12 cellular contexts compared by ENCODE assay signal in the genomic region with DNA sequence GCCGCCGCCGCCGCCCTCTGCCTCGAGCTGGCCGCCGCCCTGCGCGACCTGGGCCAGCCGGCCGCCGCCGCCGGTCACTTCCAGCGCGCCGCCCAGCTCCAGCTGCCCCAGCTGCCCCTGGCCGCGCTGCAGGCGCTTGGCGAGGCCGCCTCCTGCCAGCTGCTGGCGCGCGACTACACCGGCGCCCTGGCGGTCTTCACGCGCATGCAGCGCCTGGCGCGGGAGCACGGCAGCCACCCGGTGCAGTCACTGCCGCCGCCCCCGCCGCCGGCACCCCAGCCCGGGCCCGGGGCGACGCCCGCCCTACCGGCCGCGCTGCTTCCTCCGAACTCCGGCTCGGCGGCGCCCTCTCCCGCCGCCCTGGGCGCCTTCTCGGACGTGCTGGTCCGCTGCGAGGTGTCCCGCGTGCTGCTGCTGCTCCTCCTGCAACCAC. TPM values are rescaled to one million over a fixed set of nuclear protein-coding genes. Genes with fewer than 3 reads are reported as not detected.
DNase-seq lines count a peak whose midpoint lies in the region; ATAC-seq, FAIRE-seq and TF ChIP-seq lines count a peak whose summit lies in the region.
"Not testable (repeated sequence)": the region's sequence is repeated elsewhere in the genome, so short reads cannot be mapped to it uniquely, and the experiment has no call there.
"Had no signal": no experiment of that assay in that cellular context is flagged by ENCODE, and none has a peak within 500 bp of the region (broad histone marks: within the 10 kb centered on the region; RNA-seq: fewer than 3 reads in every experiment).

No MANE protein-coding gene starts in this region.

- not testable (repeated sequence) for H2BK20ac ChIP-seq in IMR-90 (ENCODE audit: low read depth, low read length)

- not testable (repeated sequence) for H3K27ac ChIP-seq in IMR-90 (ENCODE audit: insufficient read depth, low read length); GM12878 (ENCODE audit: control insufficient read depth, insufficient read depth)

- H3K27me3 Mint-ChIP-seq in memory B cell = not testable (repeated sequence)

- H2AK5ac ChIP-seq in IMR-90 (ENCODE audit: low read depth, low read length) = not testable (repeated sequence)

- H3K4me2 ChIP-seq in IMR-90 (ENCODE audit: low read depth, low read length); GM12878 (ENCODE audit: control insufficient read depth, insufficient read depth): not testable (repeated sequence)

- not testable (repeated sequence) for H3K9me1 ChIP-seq in IMR-90 (ENCODE audit: insufficient read depth, low read length)

- peak; percentile 60 for ATAC-seq in GM18909 (IDR thresholded peaks at IDR 0.05; ENCODE audit: poor library complexity, unreplicated experiment)
- peak; percentile 65 for ATAC-seq in GM21423 (IDR thresholded peaks at IDR 0.05; ENCODE audit: unreplicated experiment)
- ATAC-seq in HG02759 (IDR thresholded peaks at IDR 0.05; ENCODE audit: unreplicated experiment) = peak; percentile 58
- peak; percentile 51 for ATAC-seq in HG03108 (IDR thresholded peaks at IDR 0.05; ENCODE audit: unreplicated experiment)
- peak; percentile 66 for ATAC-seq in IMR-90 (ENCODE audit: low read depth)
- ATAC-seq in GM12878 = peak; percentile 62
- peak; percentile 67 for ATAC-seq in memory B cell (ENCODE audit: low read depth)

- dilution Hi-C loops in IMR-90 (cut with HindIII; ENCODE audit: low sequenced_read_pairs, unreplicated experiment) = not testable (repeated sequence)

- H3K27ac Mint-ChIP-seq in memory B cell = not testable (repeated sequence)

- H3K36me3 ChIP-seq in IMR-90 (ENCODE audit: control insufficient read depth, insufficient read depth, low read length); GM12878 (ENCODE audit: control insufficient read depth in 2 of 2, insufficient read depth in 2 of 2, low read length in 1 of 2): not testable (repeated sequence)

- H3K9me3 Mint-ChIP-seq in memory B cell = not testable (repeated sequence)

- not testable (repeated sequence) for FAIRE-seq in GM12878 (lab: Jason Lieb, UNC)

- RAD21 ChIA-PET in GM12878 (lab: Charles Lee; ENCODE audit: unreplicated experiment) = not testable (repeated sequence)

- not testable (repeated sequence) for H3K27me3 ChIP-seq in IMR-90 (ENCODE audit: control insufficient read depth, insufficient read depth, low read length); GM12878 (replicated peaks in 1 of 2; ENCODE audit: control insufficient read depth in 2 of 2, insufficient read depth in 2 of 2, low read length in 1 of 2)

- not testable (repeated sequence) for H3K4me1 Mint-ChIP-seq in memory B cell

- H3K56ac ChIP-seq in IMR-90 (ENCODE audit: extremely low read depth, insufficient read depth, low read length) = not testable (repeated sequence)

- CTCF ChIA-PET in IMR-90 (lab: Yijun Ruan, JAX); GM12878 (lab: Yijun Ruan, JAX): not testable (repeated sequence)

- not testable (repeated sequence) for H3K23ac ChIP-seq in IMR-90 (ENCODE audit: low read depth, low read length)

- not testable (repeated sequence) for H2BK120ac ChIP-seq in IMR-90 (ENCODE audit: low read depth, low read length)

- SMC1A ChIA-PET in GM12878 (lab: Charles Lee; ENCODE audit: uncharacterized antibody, unreplicated experiment) = not testable (repeated sequence)

- not testable (repeated sequence) for H3K79me2 ChIP-seq in GM12878 (ENCODE audit: control insufficient read depth, insufficient read depth, low read length)

- H2BK5ac ChIP-seq in IMR-90 (ENCODE audit: low read depth, low read length, poor library complexity, severe bottlenecking) = not testable (repeated sequence)

- H3K4me1 ChIP-seq in IMR-90 (ENCODE audit: control insufficient read depth, insufficient read depth, low read length); GM12878 (ENCODE audit: control insufficient read depth, insufficient read depth, low read length): not testable (repeated sequence)

- TF ChIP-seq CTCF in IMR-90 (conservative IDR thresholded peaks at IDR 0.05; ENCODE audit: low read depth, low read length); GM12878 (IDR thresholded peaks at IDR 0.05 in 2 of 3, conservative IDR thresholded peaks at IDR 0.05 in 1 of 3; ENCODE audit: control insufficient read depth in 2 of 3, extremely low read depth in 1 of 3, insufficient read depth in 1 of 3, low read depth in 3 of 3, low read length in 3 of 3): not testable (repeated sequence)

- H2AK9ac ChIP-seq in IMR-90 (replicated peaks; ENCODE audit: low read depth, low read length, poor library complexity) = not testable (repeated sequence)

- no CpG with 5 or more reads among the region's 62 CpGs for WGBS in IMR-90 (ENCODE audit: extremely low coverage in 2 of 2, insufficient read length in 1 of 2), 2 experiments
- WGBS in GM12878 (ENCODE audit: insufficient coverage, insufficient replicate concordance, low lambda C conversion rate, missing lambda C conversion rate) = no CpG with 5 or more reads among the region's 62 CpGs

- not testable (repeated sequence) for H3K36me3 Mint-ChIP-seq in memory B cell

- not testable (repeated sequence) for TF ChIP-seq POLR2A in IMR-90 (IDR thresholded peaks at IDR 0.05; ENCODE audit: low read depth, low read length); GM12878 (IDR thresholded peaks at IDR 0.05; ENCODE audit: low read depth, low read length)

- not testable (repeated sequence) for H3K4me3 Mint-ChIP-seq in memory B cell

- H2AFZ ChIP-seq in IMR-90 (replicated peaks; ENCODE audit: low read length, poor library complexity); GM12878 (ENCODE audit: control insufficient read depth, low read depth, low read length): not testable (repeated sequence)

- not testable (repeated sequence) for H3K18ac ChIP-seq in IMR-90 (ENCODE audit: low read depth, low read length)

- not testable (repeated sequence) for H3K14ac ChIP-seq in IMR-90 (replicated peaks; ENCODE audit: low read depth, low read length)

- not testable (repeated sequence) for H4K20me1 ChIP-seq in IMR-90 (ENCODE audit: insufficient read depth, low read length); GM12878 (ENCODE audit: control insufficient read depth, insufficient read depth)

- not testable (repeated sequence) for H3K9me3 ChIP-seq in IMR-90 (ENCODE audit: control insufficient read depth, insufficient read depth, low read length); GM12878 (replicated peaks; ENCODE audit: control insufficient read depth, insufficient read depth, low read length)

- not testable (repeated sequence) for TF ChIP-seq EP300 in GM12878 (IDR thresholded peaks at IDR 0.05; ENCODE audit: borderline replicate concordance in 1 of 2, control insufficient read depth in 1 of 2, low read depth in 2 of 2, low read length in 2 of 2)

- H4K91ac ChIP-seq in IMR-90 (ENCODE audit: insufficient read depth, low read depth, low read length) = not testable (repeated sequence)

- not testable (repeated sequence) for TF ChIP-seq RAD21 in IMR-90 (IDR thresholded peaks at IDR 0.05; ENCODE audit: low read length); GM12878 (IDR thresholded peaks at IDR 0.05; ENCODE audit: insufficient read depth, low read depth, low read length)

- H4K8ac ChIP-seq in IMR-90 (ENCODE audit: low read depth in 2 of 2, low read length in 2 of 2) = not testable (repeated sequence)

- H2BK15ac ChIP-seq in IMR-90 (ENCODE audit: low read depth, low read length) = not testable (repeated sequence)

- BruUV-seq in IMR-90 (replicated peaks; lab: Mats Ljungman, UMichigan); GM12878 (replicated peaks; lab: Mats Ljungman, UMichigan): not testable (repeated sequence)

- H3K4ac ChIP-seq in IMR-90 (ENCODE audit: low read depth, low read length) = not testable (repeated sequence)

- DNase-seq in IMR-90; GM12878 (ENCODE audit: low read depth, low spot score); memory B cell (ENCODE audit: low spot score in 2 of 2): not testable (repeated sequence)

- H3K9ac ChIP-seq in IMR-90 (ENCODE audit: low read depth, low read length); GM12878 (ENCODE audit: control insufficient read depth, insufficient read depth, low read length): not testable (repeated sequence)

- POLR2A ChIA-PET in IMR-90 (lab: Charles Lee; ENCODE audit: unreplicated experiment); GM12878 (lab: Charles Lee): not testable (repeated sequence)

- intact Hi-C loops in IMR-90 (cut with micrococcal nuclease); GM12878 (cut with micrococcal nuclease; ENCODE audit: unreplicated experiment): not testable (repeated sequence)

- not testable (repeated sequence) for H3K79me1 ChIP-seq in IMR-90 (ENCODE audit: low read depth in 1 of 2, low read length in 2 of 2)

- in situ Hi-C loops in IMR-90 (cut with MboI; ENCODE audit: low sequenced_read_pairs); GM12878 (cut with MboI): not testable (repeated sequence)

- not testable (repeated sequence) for H3K4me3 ChIP-seq in IMR-90 (ENCODE audit: insufficient read depth, low read depth, low read length); GM12878

- not testable (repeated sequence) for H4K5ac ChIP-seq in IMR-90 (ENCODE audit: low read depth, low read length)

RNA-seq across cellular contexts. Expression of gene F8A1, which starts 0.7 kb away (rescaled TPM):
- 0.54 and 1.1 TPM in 2 replicates for total RNA-seq in IMR-90 (2012; rRNA removed)
- polyA plus RNA-seq in IMR-90 (2012; rRNA removed) = 7.7 and 8.3 TPM in 2 replicates
- 5.3 and 7.0 TPM in 2 replicates for polyA plus RNA-seq in IMR-90 (2012; cell fraction: cytosol; rRNA removed)
- polyA plus RNA-seq in IMR-90 (2012; cell fraction: nucleus; rRNA removed; ENCODE audit: low replicate concordance) = 1.5 and 1.8 TPM in 2 replicates
- 5.0 and 6.2 TPM in 2 replicates for total RNA-seq in GM12878 (2013; cell fraction: nucleolus; rRNA removed)
- total RNA-seq in GM12878 (2014; rRNA removed) = 9.0 and 11.1 TPM in 2 replicates
- total RNA-seq in GM12878 (2014; rRNA removed; fragmentation: Illumina TruSeq; extraction: Trizol) = 11.8 and 13.5 TPM in 2 replicates
- 76.4 and 77.8 TPM in 2 replicates for total RNA-seq in GM12878 (2021)
- 33.6 TPM for polyA plus RNA-seq in GM12878 (2011; ENCODE audit: low read depth)
- 4.1 and 7.4 TPM in 2 replicates for polyA plus RNA-seq in GM12878 (2011; rRNA removed)
- polyA plus RNA-seq in GM12878 (2011; cell fraction: cytosol; rRNA removed) = 6.9 and 12.3 TPM in 2 replicates
- 9.9 and 12.3 TPM in 2 replicates for polyA plus RNA-seq in GM12878 (2011; cell fraction: nucleus; rRNA removed)
- polyA plus RNA-seq in GM12878 (2012) = 42.1 and 45.0 TPM in 2 replicates
- 64.4 and 64.8 TPM in 2 replicates for polyA plus RNA-seq in GM12878 (2014; fragmentation: Illumina TruSeq; extraction: Trizol)
- polyA plus RNA-seq in GM12878 (2014; fragmentation: Nextera tagmentation; extraction: Ambion mirVana) = 10 to 100 TPM in 1 of 2 experiments, 1 to 10 TPM in 1; 9.5 to 18.6 TPM
- polyA plus RNA-seq in GM12878 (2014; rRNA removed) = 26.1 and 30.4 TPM in 2 replicates
- 10 to 100 TPM in 1 of 2 experiments, 1 to 10 TPM in 1; 7.0 to 26.4 TPM for polyA plus RNA-seq in GM12878 (2016; fragmentation: Nextera tagmentation; extraction: Ambion mirVana)
- polyA minus RNA-seq in GM12878 (2011; rRNA and poly(A)+ RNA removed) = 3.7 and 7.2 TPM in 2 replicates
- 3.9 and 5.9 TPM in 2 replicates for polyA minus RNA-seq in GM12878 (2011; cell fraction: cytosol; rRNA and poly(A)+ RNA removed)
- polyA minus RNA-seq in GM12878 (2011; cell fraction: nucleus; rRNA and poly(A)+ RNA removed) = 4.7 and 5.9 TPM in 2 replicates
- polyA plus RNA-seq: K562 had no signal

RNA-seq across cellular contexts. Expression of gene SMIM9, which starts 52.3 kb away (rescaled TPM):
- total RNA-seq in IMR-90 (2012; rRNA removed) (not detected in 2 replicates), GM12878 (2014; rRNA removed) (not detected in 2 replicates), GM12878 (2014; rRNA removed; fragmentation: Illumina TruSeq; extraction: Trizol) (not detected in 2 replicates), GM12878 (2021) (not detected in 2 replicates)
- polyA plus RNA-seq in IMR-90 (2012; rRNA removed) (not detected in 2 replicates), GM12878 (2011; rRNA removed) (not detected in 2 replicates), GM12878 (2014; fragmentation: Illumina TruSeq; extraction: Trizol) (not detected in 2 replicates), GM12878 (2014; fragmentation: Nextera tagmentation; extraction: Ambion mirVana) (not detected), GM12878 (2014; rRNA removed) (not detected in 2 replicates), GM12878 (2016; fragmentation: Nextera tagmentation; extraction: Ambion mirVana) (not detected)
- polyA plus RNA-seq in IMR-90 (2012; cell fraction: cytosol; rRNA removed) = not detected in 2 replicates
- not detected in 2 replicates for polyA plus RNA-seq in IMR-90 (2012; cell fraction: nucleus; rRNA removed; ENCODE audit: low replicate concordance)
- total RNA-seq in GM12878 (2013; cell fraction: nucleolus; rRNA removed) = not detected in 2 replicates
- not detected for polyA plus RNA-seq in GM12878 (2011; ENCODE audit: low read depth)
- not detected in 2 replicates for polyA plus RNA-seq in GM12878 (2011; cell fraction: cytosol; rRNA removed)
- polyA plus RNA-seq in GM12878 (2011; cell fraction: nucleus; rRNA removed) = not detected in 2 replicates
- not detected in 2 replicates for polyA plus RNA-seq in GM12878 (2012)
- polyA minus RNA-seq in GM12878 (2011; rRNA and poly(A)+ RNA removed) = not detected in 2 replicates
- not detected in 2 replicates for polyA minus RNA-seq in GM12878 (2011; cell fraction: cytosol; rRNA and poly(A)+ RNA removed)
- polyA minus RNA-seq in GM12878 (2011; cell fraction: nucleus; rRNA and poly(A)+ RNA removed) = not detected in 2 replicates
- total RNA-seq: activated T-helper 1 cell treated with anti-CD3 and anti-CD28 coated beads, Interleukin-12 subunit alpha, Interleukin-12 subunit beta, Interleukin-2, Interleukin-4 antibody, amounts not matched to agents 30 ng/mL and 10 ng/mL and 1 ng/mL, durations not matched to agents 14 hours and 24 hours and 36 hours; endodermal cell; K562; lower leg skin; OCI-LY7 had no signal
